Comparison of ENCODE assay signal across 8 cellular contexts in the genomic region with DNA sequence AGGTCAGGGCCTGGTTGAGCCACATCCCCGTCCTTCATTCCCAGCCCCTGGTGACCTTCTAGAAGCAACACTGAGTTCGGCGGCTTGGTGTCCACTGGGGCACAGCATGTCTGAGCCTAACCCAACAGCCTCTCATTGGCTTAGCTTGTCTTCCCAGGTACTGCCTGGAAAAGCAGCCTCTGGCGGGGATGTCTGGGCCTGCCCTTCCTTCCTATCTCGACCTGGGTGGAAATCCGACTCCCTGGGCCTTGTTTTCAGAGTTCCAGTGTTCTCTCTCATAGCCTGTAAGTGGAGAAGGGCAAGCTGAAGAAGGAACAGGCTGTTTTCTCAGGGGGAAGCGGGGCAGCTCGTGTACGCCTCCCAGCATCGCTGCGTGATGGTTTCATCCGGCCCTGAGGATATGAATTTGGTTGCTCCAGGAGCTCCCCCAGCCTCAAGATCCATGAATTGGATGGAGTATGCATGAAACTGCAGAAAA.
A peak's percentile ranks its signal among the peaks of the same experiment; 100 is the strongest.
DNase-seq lines count a peak whose midpoint lies in the region; ATAC-seq and TF ChIP-seq lines count a peak whose summit lies in the region.

No MANE protein-coding gene starts in this region.

- no peak overlapping the region for H2AK5ac ChIP-seq in mesendoderm (ENCODE audit: low read length)

- H3K4me3 ChIP-seq in KMS-11 (IDR thresholded peaks at IDR 0.05; ENCODE audit: insufficient read depth, low read depth, low read length) (no peak overlapping the region), mesendoderm (ENCODE audit: low read length) (no peak overlapping the region)

- peak overlapping the region; percentile 22 for H2BK5ac ChIP-seq in mesendoderm (ENCODE audit: low read length)

- no peak for ATAC-seq in HG02970 (IDR thresholded peaks at IDR 0.05; ENCODE audit: low FRiP score, unreplicated experiment)
- ATAC-seq in GM19467 (IDR thresholded peaks at IDR 0.05; ENCODE audit: unreplicated experiment): no peak
- no peak for ATAC-seq in HG03432 (IDR thresholded peaks at IDR 0.05; ENCODE audit: unreplicated experiment)

- TF ChIP-seq CTCF in 22Rv1 (IDR thresholded peaks at IDR 0.05): no peak
- TF ChIP-seq CTCF in KMS-11 (conservative IDR thresholded peaks at IDR 0.05; ENCODE audit: low read depth, low read length): no peak

- no peak overlapping the region for H3K4ac ChIP-seq in mesendoderm (ENCODE audit: low read depth, low read length)

- H3K36me3 ChIP-seq in KMS-11 (ENCODE audit: insufficient read depth) (no peaks in the 10 kb centered on the region), mesendoderm (ENCODE audit: control insufficient read depth, insufficient read depth, low read length) (no peaks in the 10 kb centered on the region)

- no peak overlapping the region for H3K23ac ChIP-seq in mesendoderm (ENCODE audit: low read length)

- H3K27me3 ChIP-seq in KMS-11 (ENCODE audit: insufficient read depth, low read depth) (no peaks in the 10 kb centered on the region), mesendoderm (ENCODE audit: insufficient read depth, low read length, poor library complexity) (no peaks in the 10 kb centered on the region)

- H2BK15ac ChIP-seq in mesendoderm (replicated peaks; ENCODE audit: low read depth): no peak overlapping the region

- H4K8ac ChIP-seq in mesendoderm (ENCODE audit: low read depth, low read length): no peak overlapping the region

- peak; percentile 75 for DNase-seq in mesendoderm
- no peak for DNase-seq in stimulated activated CD4-positive, alpha-beta T cell treated with anti-CD3 and anti-CD28 coated beads, Interleukin-4, amount 100 ng/mL, for 4 hours

- no CpG with 5 or more reads among the region's 12 CpGs for WGBS in mesendoderm (ENCODE audit: extremely low coverage, insufficient coverage, low lambda C conversion rate)

- no peak overlapping the region for H2AFZ ChIP-seq in KMS-11 (ENCODE audit: low read depth)

- H4K5ac ChIP-seq in mesendoderm (ENCODE audit: low read length): no peak overlapping the region

- H3K4me2 ChIP-seq in KMS-11 (0 out of 2 replicates have a peak overlapping the region, but pooled peaks have one; percentile 43), mesendoderm (ENCODE audit: low read length) (no peak overlapping the region)

- no peak overlapping the region for H3K9ac ChIP-seq in KMS-11
- H3K9ac ChIP-seq in mesendoderm (ENCODE audit: low read length): no peak overlapping the region

- H3K79me2 ChIP-seq in KMS-11 (ENCODE audit: insufficient read depth, low read depth) (no peaks in the 10 kb centered on the region), mesendoderm (ENCODE audit: control insufficient read depth, insufficient read depth, low read length) (no peaks in the 10 kb centered on the region)

- peak overlapping the region; percentile 44 for H3K56ac ChIP-seq in mesendoderm (ENCODE audit: low read length)

- H3K4me1 ChIP-seq in KMS-11 (ENCODE audit: low read depth, poor library complexity, severe bottlenecking): peaks cover 65% of the 10 kb centered on the region
- H3K4me1 ChIP-seq in mesendoderm (ENCODE audit: control insufficient read depth, low read depth, low read length): peaks cover 11% of the 10 kb centered on the region

- no peak overlapping the region for H3K18ac ChIP-seq in mesendoderm (ENCODE audit: low read length)

- no peaks in the 10 kb centered on the region for H3K79me1 ChIP-seq in mesendoderm (ENCODE audit: low read length)

- H4K20me1 ChIP-seq in KMS-11 (ENCODE audit: insufficient read depth): no peaks in the 10 kb centered on the region

- H3K27ac ChIP-seq in 22Rv1 (peak overlapping the region; percentile 99), KMS-11 (no peak overlapping the region), angular gyrus (ENCODE audit: low read depth, low read length) (peak overlapping the region; percentile 96), mesendoderm (ENCODE audit: low read depth, low read length) (peak overlapping the region; percentile 48)

- no peak overlapping the region for H2BK120ac ChIP-seq in mesendoderm (ENCODE audit: low read depth, low read length)
